Comparison of ENCODE assay signal across 8 cellular contexts in the genomic region with DNA sequence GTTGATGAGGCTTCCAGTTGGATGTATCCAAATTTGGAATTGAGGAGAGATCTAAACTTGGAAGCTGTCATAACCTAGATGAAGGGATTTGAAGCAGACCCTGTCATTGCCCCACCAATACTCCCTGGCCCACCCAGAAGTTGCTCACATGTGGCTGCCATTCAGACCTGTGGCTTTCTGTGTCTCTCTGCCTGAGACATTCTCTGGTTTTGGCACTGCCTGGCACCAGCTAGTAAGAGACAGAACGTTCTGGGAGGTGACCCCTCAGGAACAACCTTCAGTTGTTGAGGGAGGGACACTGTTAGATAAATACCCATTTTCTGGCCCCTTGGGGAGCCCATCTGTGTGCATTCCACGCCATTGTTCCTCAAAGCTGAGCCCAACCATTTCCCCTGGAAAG.
"Had no signal": no experiment of that assay in that cellular context is flagged by ENCODE, and none has a peak within 500 bp of the region (broad histone marks: within the 10 kb centered on the region; RNA-seq: fewer than 3 reads in every experiment).

No MANE protein-coding gene starts in this region.

- H2AFZ ChIP-seq: GM23248 had no signal

- H3K27ac ChIP-seq: GM23248, HL-60 had no signal

- DNase-seq: GM23248, GOT3, H9, HCEC 1CT, KBM-7 had no signal

- H3K4me3 Mint-ChIP-seq: H9, IgD-negative memory B cell had no signal

- H3K36me3 Mint-ChIP-seq: IgD-negative memory B cell had no signal

- ATAC-seq: HepG2 had no signal

- H3K27me3 Mint-ChIP-seq: IgD-negative memory B cell had no signal

- H3K9ac ChIP-seq: GM23248 had no signal

- H3K4me3 ChIP-seq: GM23248 had no signal

- H3K27ac Mint-ChIP-seq: H9, IgD-negative memory B cell had no signal

- H3K4me1 Mint-ChIP-seq: IgD-negative memory B cell had no signal
